In the genomic region with DNA sequence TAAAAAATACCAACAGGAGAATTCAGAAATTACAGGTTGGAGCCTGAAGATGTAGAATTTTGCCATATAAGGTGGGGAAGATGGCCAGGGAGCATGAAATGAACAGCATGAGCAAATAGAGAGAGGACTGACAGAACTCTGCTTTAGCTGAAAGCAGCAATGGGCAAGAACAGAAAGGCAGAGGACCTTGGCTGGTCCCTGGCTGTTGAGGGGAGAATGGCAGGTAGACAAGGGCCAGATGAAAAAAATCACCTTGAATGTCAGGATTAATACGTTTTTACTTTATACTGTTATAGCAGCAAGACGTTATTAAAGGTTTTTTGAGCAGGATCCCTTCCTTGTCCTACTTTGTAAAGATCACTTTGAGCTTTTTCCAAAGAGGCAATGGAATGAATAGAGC, we compare ENCODE assay signal across 1 cellular context.
TF ChIP-seq lines count a peak whose summit lies in the region.

No MANE protein-coding gene starts in this region.

TF ChIP-seq in H1, 55 proteins besides CTCF, POLR2A, EP300 and RAD21:
- TF ChIP-seq SIX5 (IDR thresholded peaks at IDR 0.05; ENCODE audit: low read depth, low read length) (no peak), CHD2 (IDR thresholded peaks at IDR 0.05; ENCODE audit: low read length) (no peak), BRCA1 (IDR thresholded peaks at IDR 0.05; ENCODE audit: low read depth, low read length) (no peak), CBX5 (IDR thresholded peaks at IDR 0.05; ENCODE audit: low read depth, low read length) (no peak), NANOG (IDR thresholded peaks at IDR 0.05; ENCODE audit: insufficient read depth, low read depth, low read length, poor library complexity, severe bottlenecking) (no peak), MAX (IDR thresholded peaks at IDR 0.05) (no peak), CEBPB (IDR thresholded peaks at IDR 0.05; ENCODE audit: low read depth, low read length) (no peak), YY1 (IDR thresholded peaks at IDR 0.05; ENCODE audit: low read depth, low read length) (no peak), SIRT6 (IDR thresholded peaks at IDR 0.05; ENCODE audit: low read length) (no peak), SRF (IDR thresholded peaks at IDR 0.05; ENCODE audit: low read depth, low read length) (no peak), E2F6 (IDR thresholded peaks at IDR 0.05) (no peak), GABPA (IDR thresholded peaks at IDR 0.05; ENCODE audit: borderline replicate concordance, insufficient read depth, low read length) (no peak), SAP30 (IDR thresholded peaks at IDR 0.05; ENCODE audit: insufficient read depth, insufficient replicate concordance, low read length) (no peak), SP2 (IDR thresholded peaks at IDR 0.05; ENCODE audit: low read length) (no peak), CHD7 (IDR thresholded peaks at IDR 0.05; ENCODE audit: insufficient replicate concordance, low read length) (no peak)
TF ChIP-seq in H1: peak in this region for 0.
